ENCODE assay signal across 1 cellular context in genomic region chr10:117496031-117496430, GRCh38.
TF ChIP-seq lines count a peak whose summit lies in the region.

No MANE protein-coding gene starts in this region.

TF ChIP-seq in H1, 55 proteins besides CTCF, POLR2A, EP300 and RAD21:
- peak; percentile 94 for TF ChIP-seq KDM1A (IDR thresholded peaks at IDR 0.05; ENCODE audit: borderline replicate concordance, low read length)
- TF ChIP-seq BACH1 (IDR thresholded peaks at IDR 0.05; ENCODE audit: low read length) = no peak
